9 cellular contexts compared by ENCODE assay signal in genomic region chr9:113511856-113512761, GRCh38. TPM values are rescaled to one million over a fixed set of nuclear protein-coding genes. Genes with fewer than 3 reads are reported as not detected.
DNase-seq lines count a peak whose midpoint lies in the region; ATAC-seq and TF ChIP-seq lines count a peak whose summit lies in the region.
"Had no signal": no experiment of that assay in that cellular context is flagged by ENCODE, and none has a peak within 500 bp of the region (broad histone marks: within the 10 kb centered on the region; RNA-seq: fewer than 3 reads in every experiment).

No MANE protein-coding gene starts in this region.

- H3K27ac ChIP-seq in sigmoid colon, result peak overlapping the region in 1 of 4 donors; percentile 5
- H3K27ac ChIP-seq: epithelial cell of prostate had no signal

- TF ChIP-seq POLR2A in NB4 (IDR thresholded peaks at IDR 0.05; ENCODE audit: extremely low read depth, insufficient read length) (no peak), sigmoid colon (IDR thresholded peaks at IDR 0.05) (no peak)

- peak overlapping the region; percentile 68 for H3K4me3 Mint-ChIP-seq in activated T-cell treated with anti-CD3 and anti-CD28 coated beads, Interleukin-2, amount 50 U/mL, for 24 hours
- peak overlapping the region in 1 of 8 donors; percentile 13 for H3K4me3 Mint-ChIP-seq in naive B cell

- H3K27me3 Mint-ChIP-seq in activated T-cell treated with anti-CD3 and anti-CD28 coated beads, Interleukin-2, amount 50 U/mL, for 24 hours, result no peaks in the 10 kb centered on the region
- H3K27me3 Mint-ChIP-seq in naive B cell, result peaks cover 0 to 5% (median 0%) of the 10 kb centered on the region in 3 donors

- no peaks in the 10 kb centered on the region for H3K9me3 ChIP-seq in sigmoid colon

- H3K27ac Mint-ChIP-seq in activated T-cell treated with anti-CD3 and anti-CD28 coated beads, Interleukin-2, amount 50 U/mL, for 24 hours, result peak overlapping the region; percentile 95
- H3K27ac Mint-ChIP-seq in naive B cell, result peak overlapping the region in 4 of 6 donors; percentile 39 to 85 (median 47)

- TF ChIP-seq CTCF in NB4 (IDR thresholded peaks at IDR 0.05; ENCODE audit: low read depth, low read length) (no peak), sigmoid colon (IDR thresholded peaks at IDR 0.05) (no peak)

- 58 to 71% methylated on average over 10 of the region's 10 CpGs for WGBS in sigmoid colon, 2 donors

- no peaks in the 10 kb centered on the region for H3K9me3 Mint-ChIP-seq in activated T-cell treated with anti-CD3 and anti-CD28 coated beads, Interleukin-2, amount 50 U/mL, for 24 hours
- H3K9me3 Mint-ChIP-seq in naive B cell, result no peaks in the 10 kb centered on the region

- no peak overlapping the region for H3K4me3 ChIP-seq in NB4 (ENCODE audit: low read depth, low read length)
- H3K4me3 ChIP-seq in sigmoid colon, result no peak overlapping the region

- peak; percentile 46 for ATAC-seq in GM21619 (IDR thresholded peaks at IDR 0.05; ENCODE audit: unreplicated experiment)
- ATAC-seq in naive B cell (ENCODE audit: low read depth in 2 of 2), result no peak

- no peaks in the 10 kb centered on the region for H3K36me3 Mint-ChIP-seq in activated T-cell treated with anti-CD3 and anti-CD28 coated beads, Interleukin-2, amount 50 U/mL, for 24 hours (ENCODE audit: low read depth)
- H3K36me3 Mint-ChIP-seq in naive B cell, result no peaks in the 10 kb centered on the region

- H3K4me1 Mint-ChIP-seq in activated T-cell treated with anti-CD3 and anti-CD28 coated beads, Interleukin-2, amount 50 U/mL, for 24 hours (ENCODE audit: low read depth), result peaks cover 65% of the 10 kb centered on the region
- H3K4me1 Mint-ChIP-seq in naive B cell, result peaks cover 8 to 25% (median 19%) of the 10 kb centered on the region in 3 donors

- H3K4me1 ChIP-seq in sigmoid colon, result peaks cover 0 to 13% (median 8%) of the 10 kb centered on the region in 4 donors

- TF ChIP-seq EP300 in sigmoid colon (IDR thresholded peaks at IDR 0.05), result no peak

- DNase-seq in D341Med (ENCODE audit: low spot score) (peak; percentile 60), NB4 (ENCODE audit: low read depth) (peak; percentile 84), naive B cell (no peak), ecto neural progenitor cell (ENCODE audit: low spot score) (no peak), RKO (ENCODE audit: low spot score) (no peak), sigmoid colon (no peak)
- peak; percentile 81 for DNase-seq in activated T-cell treated with anti-CD3 and anti-CD28 coated beads, Interleukin-2, amount 50 U/mL, for 24 hours

- intact Hi-C loops in sigmoid colon (cut with DNase I), result no loop called here

- no peaks in the 10 kb centered on the region for H3K27me3 ChIP-seq in sigmoid colon

- peaks cover 0 to 30% (median 6%) of the 10 kb centered on the region in 4 donors for H3K36me3 ChIP-seq in sigmoid colon

RNA-seq across cellular contexts. Expression of gene RGS3, which starts 48.6 kb away (rescaled TPM):
- polyA plus RNA-seq in naive B cell (ENCODE audit: low read depth in 6 of 6), result 10 to 100 TPM in 1 of 6 donors, 1 to 10 TPM in 5; 3.8 to 13.8 (median 5.8) TPM
- total RNA-seq in sigmoid colon, result 10 to 100 TPM; 26.9 to 50.7 (median 42.0) TPM
- 10 to 100 TPM; 32.4 to 43.6 (median 32.6) TPM for polyA plus RNA-seq in sigmoid colon

Comparison
In these comparisons a context has a peak if more than half of its experiments do, and no peak if none do; other contexts are left out.
1. DNase-seq: peak in D341Med (single experiment), NB4 (single experiment) and activated T-cell treated with anti-CD3 and anti-CD28 coated beads, Interleukin-2, amount 50 U/mL, for 24 hours (single experiment); none in naive B cell (single experiment), ecto neural progenitor cell (single experiment), RKO (single experiment) and sigmoid colon (single experiment).